18 cellular contexts compared by ENCODE assay signal in the genomic region with DNA sequence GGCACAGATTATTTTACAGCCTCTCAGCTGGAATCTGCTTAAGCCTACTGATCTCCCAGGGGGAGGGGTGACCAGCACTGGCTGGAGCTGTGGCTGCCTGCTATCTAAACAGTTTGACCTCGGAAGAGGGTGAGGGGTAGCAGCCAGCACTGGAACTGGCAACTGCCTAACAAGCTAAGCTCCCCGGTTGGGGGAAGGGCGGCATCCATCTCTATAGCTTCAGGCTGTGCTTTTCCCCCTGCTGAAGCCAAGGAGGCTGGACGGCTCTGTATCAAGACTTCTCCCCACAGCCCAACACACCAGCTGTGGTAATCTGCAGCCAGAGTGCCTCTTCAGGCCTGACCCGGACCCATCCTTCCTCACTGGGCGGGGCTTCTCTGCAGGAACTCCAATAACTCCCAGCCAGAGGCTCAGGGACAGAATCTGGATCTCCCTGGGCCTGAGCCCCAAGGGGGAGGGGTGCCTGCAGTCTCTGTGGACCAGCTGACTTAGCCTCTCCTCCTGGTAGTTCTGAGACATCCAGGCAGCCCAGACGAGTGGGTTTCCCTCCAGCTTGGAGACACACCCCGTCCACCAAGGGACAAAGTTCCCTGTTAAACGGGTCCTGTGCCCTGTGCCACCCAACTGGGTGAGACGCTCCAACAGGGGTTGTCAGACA.
DNase-seq lines count a peak whose midpoint lies in the region; ATAC-seq and TF ChIP-seq lines count a peak whose summit lies in the region.
"Had no signal": no experiment of that assay in that cellular context is flagged by ENCODE, and none has a peak within 500 bp of the region (broad histone marks: within the 10 kb centered on the region; RNA-seq: fewer than 3 reads in every experiment).

No MANE protein-coding gene starts in this region.

- no peak overlapping the region for H3K27ac ChIP-seq in HEK293 (ENCODE audit: extremely low read depth, low read depth, low read length)
- no peak overlapping the region for H3K27ac ChIP-seq in mesenchymal stem cell (ENCODE audit: low read length, poor library complexity, severe bottlenecking)
- no peak overlapping the region for H3K27ac ChIP-seq in effector memory CD4-positive, alpha-beta T cell (ENCODE audit: insufficient read depth, low read length, poor library complexity, severe bottlenecking)
- no peak overlapping the region for H3K27ac ChIP-seq in naive thymus-derived CD4-positive, alpha-beta T cell (ENCODE audit: low read depth, low read length)
- H3K27ac ChIP-seq: HL-60 had no signal

- no peaks in the 10 kb centered on the region for H3K27me3 Mint-ChIP-seq in WTC11 (ENCODE audit: low read depth)
- no peaks in the 10 kb centered on the region for H3K27me3 Mint-ChIP-seq in stimulated activated memory B cell treated with anti-CD40 and anti-IgM and Interleukin-4, amounts not matched to agents 10 μg/mL and 1 μg/mL and 100 μg/mL, for 72 hours
- no peaks in the 10 kb centered on the region for H3K27me3 Mint-ChIP-seq in naive thymus-derived CD4-positive, alpha-beta T cell
- H3K27me3 Mint-ChIP-seq: CD4-positive, alpha-beta T cell had no signal

- H4K91ac ChIP-seq in mesenchymal stem cell (ENCODE audit: low read length) = peak overlapping the region; percentile 2

- CTCF ChIA-PET in HEK293 (lab: Yijun Ruan, JAX) = interaction anchor here (1.3 kb wide), 1 partner anchor 15 kb away, joined by 4 read pairs; no protein-coding TSS in a partner anchor
- CTCF ChIA-PET in WTC11 (lab: Charles Lee) = no interaction called here
- CTCF ChIA-PET in naive thymus-derived CD4-positive, alpha-beta T cell (lab: Charles Lee) = no interaction called here

- no peak overlapping the region for H3K4ac ChIP-seq in mesenchymal stem cell (ENCODE audit: low read depth in 1 of 2, low read length in 2 of 2)

- no peak overlapping the region for H3K4me3 ChIP-seq in HEK293 (ENCODE audit: low read depth, low read length)
- H3K4me3 ChIP-seq in mesenchymal stem cell (ENCODE audit: insufficient read depth in 1 of 2, low read depth in 1 of 2, low read length in 2 of 2) = no peak overlapping the region
- no peak overlapping the region for H3K4me3 ChIP-seq in effector memory CD4-positive, alpha-beta T cell (ENCODE audit: insufficient read depth, low read depth, low read length, poor library complexity, severe bottlenecking)
- H3K4me3 ChIP-seq in naive thymus-derived CD4-positive, alpha-beta T cell (ENCODE audit: low read length) = no peak overlapping the region

- H2BK5ac ChIP-seq in mesenchymal stem cell (ENCODE audit: low read depth, low read length, poor library complexity, severe bottlenecking) = no peak overlapping the region

- H3K27me3 ChIP-seq in mesenchymal stem cell (ENCODE audit: control insufficient read depth in 1 of 2, insufficient read depth in 1 of 2, low read length in 2 of 2) = no peaks in the 10 kb centered on the region
- H3K27me3 ChIP-seq in effector memory CD4-positive, alpha-beta T cell (replicated peaks; ENCODE audit: control insufficient read depth, insufficient read depth, low read length, poor library complexity, severe bottlenecking) = no peaks in the 10 kb centered on the region
- no peaks in the 10 kb centered on the region for H3K27me3 ChIP-seq in naive thymus-derived CD4-positive, alpha-beta T cell (ENCODE audit: control insufficient read depth in 2 of 2, insufficient read depth in 2 of 2, low read length in 2 of 2)

- peaks cover 39% of the 10 kb centered on the region for H3K9me3 Mint-ChIP-seq in WTC11
- H3K9me3 Mint-ChIP-seq in stimulated activated memory B cell treated with anti-CD40 and anti-IgM and Interleukin-4, amounts not matched to agents 10 μg/mL and 1 μg/mL and 100 μg/mL, for 72 hours = peaks cover 8% of the 10 kb centered on the region
- peaks cover 3 to 29% (median 14%) of the 10 kb centered on the region in 11 donors for H3K9me3 Mint-ChIP-seq in naive thymus-derived CD4-positive, alpha-beta T cell

- intact Hi-C loops in naive thymus-derived CD4-positive, alpha-beta T cell (cut with micrococcal nuclease) = no loop called here

- H4K8ac ChIP-seq in mesenchymal stem cell (ENCODE audit: low read length) = peak overlapping the region; percentile 59

- POLR2A ChIA-PET in HEK293 (lab: Yijun Ruan, JAX) (no interaction called here), WTC11 (lab: Charles Lee) (no interaction called here)
- POLR2A ChIA-PET in naive thymus-derived CD4-positive, alpha-beta T cell (lab: Charles Lee) = no interaction called here

- DNase-seq in D341Med (ENCODE audit: low spot score) (peak; percentile 9), WTC11 (ENCODE audit: low spot score) (peak; percentile 26), mesenchymal stem cell (peak; percentile 7)
- no peak for DNase-seq in effector memory CD4-positive, alpha-beta T cell
- DNase-seq in naive thymus-derived CD4-positive, alpha-beta T cell = no peak
- DNase-seq: Calu3; CD4-positive, alpha-beta T cell; KBM-7; NCI-H1436 treated with DMSO at 0.1 percent for 48 hours; NCI-H2081; NCI-H524 treated with DMSO at 0.1 percent for 48 hours; NK-92 treated with Interleukin-12 subunit alpha and Interleukin-12 subunit beta, amount 100 ng/mL, for 24 hours; PC-3; SK-N-SH had no signal

- H3K27ac Mint-ChIP-seq in WTC11 = no peak overlapping the region
- H3K27ac Mint-ChIP-seq in stimulated activated memory B cell treated with anti-CD40 and anti-IgM and Interleukin-4, amounts not matched to agents 10 μg/mL and 1 μg/mL and 100 μg/mL, for 72 hours = no peak overlapping the region
- H3K27ac Mint-ChIP-seq in naive thymus-derived CD4-positive, alpha-beta T cell = no peak overlapping the region
- H3K27ac Mint-ChIP-seq: CD4-positive, alpha-beta T cell had no signal

- peaks cover 10% of the 10 kb centered on the region for H3K4me1 Mint-ChIP-seq in WTC11
- H3K4me1 Mint-ChIP-seq in stimulated activated memory B cell treated with anti-CD40 and anti-IgM and Interleukin-4, amounts not matched to agents 10 μg/mL and 1 μg/mL and 100 μg/mL, for 72 hours = no peaks in the 10 kb centered on the region
- H3K4me1 Mint-ChIP-seq in naive thymus-derived CD4-positive, alpha-beta T cell = no peaks in the 10 kb centered on the region

- H3K4me1 ChIP-seq in HEK293 (ENCODE audit: control insufficient read depth, insufficient read depth, low read length) (0 out of 2 replicates have a peak, but pooled peaks cover 3% of the 10 kb centered on the region), mesenchymal stem cell (ENCODE audit: control insufficient read depth, insufficient read depth, low read depth, low read length) (no peaks in the 10 kb centered on the region)
- no peaks in the 10 kb centered on the region for H3K4me1 ChIP-seq in effector memory CD4-positive, alpha-beta T cell (ENCODE audit: control insufficient read depth, insufficient read depth, low read length, poor library complexity, severe bottlenecking)
- H3K4me1 ChIP-seq in naive thymus-derived CD4-positive, alpha-beta T cell (ENCODE audit: control insufficient read depth in 2 of 2, insufficient read depth in 2 of 2, low read length in 2 of 2) = no peaks in the 10 kb centered on the region

- no peak overlapping the region for H3K4me2 ChIP-seq in mesenchymal stem cell (ENCODE audit: low read length, poor library complexity, severe bottlenecking)
- H3K4me2 ChIP-seq: SK-N-SH had no signal

- no peaks in the 10 kb centered on the region for H3K36me3 ChIP-seq in HEK293 (ENCODE audit: control insufficient read depth in 2 of 2, insufficient read depth in 1 of 2, low read length in 2 of 2)
- H3K36me3 ChIP-seq in mesenchymal stem cell (ENCODE audit: control insufficient read depth in 1 of 2, insufficient read depth in 2 of 2, low read depth in 1 of 2, low read length in 2 of 2) = no peaks in the 10 kb centered on the region
- H3K36me3 ChIP-seq in effector memory CD4-positive, alpha-beta T cell (ENCODE audit: control insufficient read depth, insufficient read depth, low read length) = no peaks in the 10 kb centered on the region
- H3K36me3 ChIP-seq in naive thymus-derived CD4-positive, alpha-beta T cell (ENCODE audit: control insufficient read depth in 2 of 3, insufficient read depth in 3 of 3, low read length in 3 of 3) = no peaks in the 10 kb centered on the region

- H3K9ac ChIP-seq in mesenchymal stem cell (ENCODE audit: low read length) = no peak overlapping the region
- H3K9ac ChIP-seq: SK-N-SH had no signal

- H3K14ac ChIP-seq in mesenchymal stem cell (ENCODE audit: low read length in 2 of 2) = no peak overlapping the region

- peak overlapping the region; percentile 9 to 62 for H3K18ac ChIP-seq in mesenchymal stem cell (ENCODE audit: low read depth in 1 of 2, low read length in 2 of 2)

- no peak for TF ChIP-seq CTCF in HEK293 (tag by site-specific recombination; IDR thresholded peaks at IDR 0.05)
- no peak for TF ChIP-seq CTCF in WTC11 (IDR thresholded peaks at IDR 0.05)

- peak; percentile 93 for ATAC-seq in WTC11
- no peak for ATAC-seq in stimulated activated memory B cell treated with anti-CD40 and anti-IgM and Interleukin-4, amounts not matched to agents 10 μg/mL and 1 μg/mL and 100 μg/mL, for 72 hours
- ATAC-seq in naive thymus-derived CD4-positive, alpha-beta T cell = no peak
- ATAC-seq: HCT116, PC-3 had no signal

- no peak overlapping the region for H2BK120ac ChIP-seq in mesenchymal stem cell (ENCODE audit: low read depth, low read length)

- H3K4me3 Mint-ChIP-seq in WTC11 = no peak overlapping the region
- H3K4me3 Mint-ChIP-seq in stimulated activated memory B cell treated with anti-CD40 and anti-IgM and Interleukin-4, amounts not matched to agents 10 μg/mL and 1 μg/mL and 100 μg/mL, for 72 hours = no peak overlapping the region
- no peak overlapping the region for H3K4me3 Mint-ChIP-seq in naive thymus-derived CD4-positive, alpha-beta T cell
- H3K4me3 Mint-ChIP-seq: CD4-positive, alpha-beta T cell had no signal

- no peaks in the 10 kb centered on the region for H3K79me1 ChIP-seq in mesenchymal stem cell (replicated peaks; ENCODE audit: low read length, poor library complexity, severe bottlenecking)

- H3K9me3 ChIP-seq in HEK293 (ENCODE audit: control insufficient read depth, insufficient read depth, low read depth, low read length) = no peaks in the 10 kb centered on the region
- no peaks in the 10 kb centered on the region for H3K9me3 ChIP-seq in mesenchymal stem cell (ENCODE audit: control insufficient read depth, low read length)
- H3K9me3 ChIP-seq in effector memory CD4-positive, alpha-beta T cell (ENCODE audit: control insufficient read depth, low read length) = no peaks in the 10 kb centered on the region
- H3K9me3 ChIP-seq in naive thymus-derived CD4-positive, alpha-beta T cell (ENCODE audit: control insufficient read depth in 2 of 3, low read length in 3 of 3) = no peaks in the 10 kb centered on the region
- H3K9me3 ChIP-seq: SK-N-SH had no signal

- H2AFZ ChIP-seq in mesenchymal stem cell (ENCODE audit: low read depth, low read length) = peak overlapping the region; percentile 16

- H2BK15ac ChIP-seq in mesenchymal stem cell (ENCODE audit: low read depth, poor library complexity, severe bottlenecking) = no peak overlapping the region

- H2BK12ac ChIP-seq in mesenchymal stem cell (ENCODE audit: low read length in 2 of 2) = peak overlapping the region in 1 of 2 experiments; percentile 11

- 56% methylated on average over 10 of the region's 10 CpGs for WGBS in mesenchymal stem cell

- peaks cover 19% of the 10 kb centered on the region; the same call in 1 of the 2 replicates for H3K36me3 Mint-ChIP-seq in WTC11
- H3K36me3 Mint-ChIP-seq in stimulated activated memory B cell treated with anti-CD40 and anti-IgM and Interleukin-4, amounts not matched to agents 10 μg/mL and 1 μg/mL and 100 μg/mL, for 72 hours = no peaks in the 10 kb centered on the region
- H3K36me3 Mint-ChIP-seq in naive thymus-derived CD4-positive, alpha-beta T cell = no peaks in the 10 kb centered on the region

- H3K23ac ChIP-seq in mesenchymal stem cell (ENCODE audit: low read length in 2 of 2) = no peak overlapping the region

- no peak overlapping the region for H2AK5ac ChIP-seq in mesenchymal stem cell (ENCODE audit: low read length, severe bottlenecking)

Comparison
In these comparisons a context has a peak if more than half of its experiments do, and no peak if none do; other contexts are left out.
1. DNase-seq: peak in D341Med (single experiment), WTC11 (single experiment) and mesenchymal stem cell (single experiment); none in effector memory CD4-positive, alpha-beta T cell (0 of 3) and naive thymus-derived CD4-positive, alpha-beta T cell (0 of 9).